In the genomic region with DNA sequence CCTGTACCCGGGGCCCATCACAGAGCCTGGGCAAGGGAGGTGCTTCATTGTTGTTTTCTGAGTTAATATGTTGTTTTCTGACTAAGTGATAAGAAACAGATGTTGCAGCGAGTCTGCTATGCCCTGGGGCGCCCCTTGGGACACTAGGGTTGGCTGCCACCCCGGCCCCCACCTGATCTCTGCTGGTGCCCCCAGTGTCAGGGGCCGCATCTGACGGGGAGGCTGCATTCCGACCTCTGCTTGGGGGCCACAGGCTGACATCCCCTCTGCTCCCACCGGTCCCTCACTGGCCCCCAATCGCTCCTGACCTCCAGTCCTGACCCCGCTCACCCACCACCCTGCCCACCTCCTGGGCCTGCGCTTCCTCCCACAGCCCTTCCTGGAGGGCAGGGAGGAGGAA, we compare ENCODE assay signal across 28 cellular contexts.
"Had no signal": no experiment of that assay in that cellular context is flagged by ENCODE, and none has a peak within 500 bp of the region (broad histone marks: within the 10 kb centered on the region; RNA-seq: fewer than 3 reads in every experiment).

No MANE protein-coding gene starts in this region.

- H3K27me3 ChIP-seq: breast epithelium, foreskin keratinocyte, heart left ventricle, left lung, neural progenitor cell, vagina had no signal

- H3K36me3 ChIP-seq: breast epithelium, heart left ventricle, left lung, neural progenitor cell, thoracic aorta, vagina had no signal

- H3K27ac ChIP-seq: breast epithelium, foreskin keratinocyte, heart left ventricle, left lung, neural progenitor cell, vagina, VCaP had no signal

- H3K9me3 Mint-ChIP-seq: activated naive CD4-positive, alpha-beta T cell treated with anti-CD3 and anti-CD28 coated beads, Interleukin-2, amount 50 U/mL, for 24 hours; activated T-helper 1 cell treated with anti-CD3 and anti-CD28 coated beads, Interleukin-12 subunit alpha, Interleukin-12 subunit beta, Interleukin-2, Interleukin-4 antibody, amounts not matched to agents 30 ng/mL and 10 ng/mL and 1 ng/mL, durations not matched to agents 14 hours and 24 hours and 36 hours; central memory CD8-positive, alpha-beta T cell; dendritic cell treated with granulocyte-macrophage colony-stimulating factor and Interleukin-4, amounts not matched to agents 40 ng/mL and 50 ng/mL, for 4 days; endodermal cell; natural killer cell; neural progenitor cell had no signal

- H3K4me3 Mint-ChIP-seq: activated naive CD4-positive, alpha-beta T cell treated with anti-CD3 and anti-CD28 coated beads, Interleukin-2, amount 50 U/mL, for 24 hours; activated T-helper 1 cell treated with anti-CD3 and anti-CD28 coated beads, Interleukin-12 subunit alpha, Interleukin-12 subunit beta, Interleukin-2, Interleukin-4 antibody, amounts not matched to agents 30 ng/mL and 10 ng/mL and 1 ng/mL, durations not matched to agents 14 hours and 24 hours and 36 hours; central memory CD8-positive, alpha-beta T cell; dendritic cell treated with granulocyte-macrophage colony-stimulating factor and Interleukin-4, amounts not matched to agents 40 ng/mL and 50 ng/mL, for 4 days; endodermal cell; natural killer cell; neural progenitor cell had no signal

- H3K4me1 Mint-ChIP-seq: activated naive CD4-positive, alpha-beta T cell treated with anti-CD3 and anti-CD28 coated beads, Interleukin-2, amount 50 U/mL, for 24 hours; central memory CD8-positive, alpha-beta T cell; endodermal cell; natural killer cell; neural progenitor cell had no signal

- ATAC-seq: activated CD4-positive, CD25-positive, alpha-beta regulatory T cell treated with anti-CD3 and anti-CD28 coated beads, Interleukin-2, amount 50 U/mL, for 24 hours; esophagus mucosa; foreskin keratinocyte; heart left ventricle; left lung; natural killer cell; right cardiac atrium had no signal

- H3K36me3 Mint-ChIP-seq: activated naive CD4-positive, alpha-beta T cell treated with anti-CD3 and anti-CD28 coated beads, Interleukin-2, amount 50 U/mL, for 24 hours; natural killer cell; neural progenitor cell had no signal

- H3K27ac Mint-ChIP-seq: activated naive CD4-positive, alpha-beta T cell treated with anti-CD3 and anti-CD28 coated beads, Interleukin-2, amount 50 U/mL, for 24 hours; activated T-helper 1 cell treated with anti-CD3 and anti-CD28 coated beads, Interleukin-12 subunit alpha, Interleukin-12 subunit beta, Interleukin-2, Interleukin-4 antibody, amounts not matched to agents 30 ng/mL and 10 ng/mL and 1 ng/mL, durations not matched to agents 14 hours and 24 hours and 36 hours; dendritic cell treated with granulocyte-macrophage colony-stimulating factor and Interleukin-4, amounts not matched to agents 40 ng/mL and 50 ng/mL, for 4 days; endodermal cell; natural killer cell; neural progenitor cell had no signal

- DNase-seq: activated CD4-positive, alpha-beta T cell treated with anti-CD3 and anti-CD28 coated beads for 48 hours; activated CD4-positive, alpha-beta T cell treated with anti-CD3 and anti-CD28 coated beads, Interleukin-2, amount 50 U/mL, for 48 hours; activated CD8-positive, alpha-beta memory T cell treated with anti-CD3 and anti-CD28 coated beads, Interleukin-2, amount 50 U/mL, for 4 hours; activated gamma-delta T cell treated with Interleukin-2 at 50 U/mL for 16 hours; activated T-cell treated with anti-CD3 and anti-CD28 coated beads, Interleukin-2, amount 50 U/mL, for 1 hour; endodermal cell; foreskin keratinocyte; heart left ventricle; kidney glomerular epithelial cell; left lung; mesendoderm; natural killer cell; right cardiac atrium; stimulated activated CD4-positive, alpha-beta T cell treated with anti-CD3 and anti-CD28 coated beads, Interleukin-2, amount 100 ng/mL, for 48 hours; stimulated activated naive CD4-positive, alpha-beta T cell treated with Interleukin-2 at 50 U/mL for 16 hours; trophoblast cell had no signal

- H3K4me1 ChIP-seq: breast epithelium, foreskin keratinocyte, left lung, neural progenitor cell, vagina had no signal

- H3K4me3 ChIP-seq: breast epithelium, heart left ventricle, left lung, lung, neural progenitor cell, thoracic aorta, vagina had no signal

- H3K9me3 ChIP-seq: breast epithelium, heart left ventricle, left lung, thoracic aorta, vagina had no signal

- H3K27me3 Mint-ChIP-seq: activated naive CD4-positive, alpha-beta T cell treated with anti-CD3 and anti-CD28 coated beads, Interleukin-2, amount 50 U/mL, for 24 hours; dendritic cell treated with granulocyte-macrophage colony-stimulating factor and Interleukin-4, amounts not matched to agents 40 ng/mL and 50 ng/mL, for 4 days had no signal
